8 cellular contexts compared by ENCODE assay signal in genomic region chr19:29845576-29846176, GRCh38. TPM values are rescaled to one million over a fixed set of nuclear protein-coding genes. Genes with fewer than 3 reads are reported as not detected.
DNase-seq lines count a peak whose midpoint lies in the region; ATAC-seq, FAIRE-seq and TF ChIP-seq lines count a peak whose summit lies in the region.

No MANE protein-coding gene starts in this region.

- peak; percentile 30; the same call in 1 of the 2 replicates for TF ChIP-seq POLR2A in A549 (IDR thresholded peaks at IDR 0.05; ENCODE audit: low read length)

- DNase-seq in A549 (ENCODE audit: low read depth in 1 of 2, low spot score in 1 of 2) (peak; percentile 84 to 87), NCI-H82 (lab: John Stamatoyannopoulos, UW) (peak; percentile 77), left ventricle myocardium superior (peak; percentile 33), putamen (ENCODE audit: low spot score) (peak; percentile 45), middle frontal gyrus (ENCODE audit: extremely low spot score, low spot score) (no peak)

- CTCF ChIA-PET in A549 (lab: Yijun Ruan, JAX) = interaction anchor here (1.0 to 4.3 kb wide), 10 partner anchors 8 to 129 kb away, joined by 3 to 31 read pairs (median 6); no protein-coding TSS in a partner anchor

- 6% methylated on average over 22 of the region's 22 CpGs for WGBS in A549 (ENCODE audit: missing lambda C conversion rate)

- peak overlapping the region; percentile 73 for H3K27ac Mint-ChIP-seq in activated naive CD4-positive, alpha-beta T cell treated with anti-CD3 and anti-CD28 coated beads, Interleukin-2, amount 50 U/mL, for 24 hours

- POLR2A ChIA-PET in A549 (lab: Yijun Ruan, JAX) = interaction anchor here (0.7 to 2.3 kb wide), 7 partner anchors 12 to 240 kb away, joined by 3 to 14 read pairs (median 5); partner anchors contain the start of genes POP4 and URI1

- H3K4me1 ChIP-seq in A549 = peaks cover 20% of the 10 kb centered on the region

- H3K4me1 Mint-ChIP-seq in activated naive CD4-positive, alpha-beta T cell treated with anti-CD3 and anti-CD28 coated beads, Interleukin-2, amount 50 U/mL, for 24 hours = peaks cover 10% of the 10 kb centered on the region

- TF ChIP-seq RAD21 in A549 (conservative IDR thresholded peaks at IDR 0.05 in 1 of 2, IDR thresholded peaks at IDR 0.05 in 1 of 2) = no peak

- peak overlapping the region; percentile 85 for H3K4me2 ChIP-seq in A549

- no peaks in the 10 kb centered on the region for H3K36me3 Mint-ChIP-seq in activated naive CD4-positive, alpha-beta T cell treated with anti-CD3 and anti-CD28 coated beads, Interleukin-2, amount 50 U/mL, for 24 hours

- H3K4me3 ChIP-seq in A549 = peak overlapping the region; percentile 57

- intact Hi-C loops in left ventricle myocardium superior (cut with micrococcal nuclease) = no loop called here

- peak overlapping the region; percentile 90 for H3K4me3 Mint-ChIP-seq in activated naive CD4-positive, alpha-beta T cell treated with anti-CD3 and anti-CD28 coated beads, Interleukin-2, amount 50 U/mL, for 24 hours

- H3K27ac ChIP-seq in A549 = peak overlapping the region; percentile 61 to 84

- no peak for TF ChIP-seq EP300 in A549 (IDR thresholded peaks at IDR 0.05)

- no peaks in the 10 kb centered on the region for H3K9me3 Mint-ChIP-seq in activated naive CD4-positive, alpha-beta T cell treated with anti-CD3 and anti-CD28 coated beads, Interleukin-2, amount 50 U/mL, for 24 hours

- no peaks in the 10 kb centered on the region for H3K27me3 Mint-ChIP-seq in activated naive CD4-positive, alpha-beta T cell treated with anti-CD3 and anti-CD28 coated beads, Interleukin-2, amount 50 U/mL, for 24 hours

- H3K9me3 ChIP-seq in A549 = no peaks in the 10 kb centered on the region

- ATAC-seq in A549 = peak; percentile 46 to 64
- peak; percentile 1 for ATAC-seq in GM19023 (IDR thresholded peaks at IDR 0.05; ENCODE audit: unreplicated experiment)
- ATAC-seq in left ventricle myocardium superior = no peak
- ATAC-seq in GM18511 (IDR thresholded peaks at IDR 0.05; ENCODE audit: unreplicated experiment) = no peak

- FAIRE-seq in A549 (lab: Jason Lieb, UNC) = peak; percentile 90

- no peak for TF ChIP-seq CTCF in A549 (IDR thresholded peaks at IDR 0.05)

TF ChIP-seq in A549, 52 proteins besides CTCF, POLR2A, EP300 and RAD21:
- TF ChIP-seq SREBF2 (IDR thresholded peaks at IDR 0.05) (no peak), POLR2AphosphoS2 (conservative IDR thresholded peaks at IDR 0.05; ENCODE audit: low read length) (no peak), JUNB (IDR thresholded peaks at IDR 0.05) (no peak), SMC3 (IDR thresholded peaks at IDR 0.05) (no peak), PHF8 (IDR thresholded peaks at IDR 0.05; ENCODE audit: borderline replicate concordance, low read depth) (peak; percentile 9; the same call in 1 of the 2 replicates), PBX3 (IDR thresholded peaks at IDR 0.05) (no peak), HDAC2 (IDR thresholded peaks at IDR 0.05) (no peak), CHD4 (IDR thresholded peaks at IDR 0.05; ENCODE audit: borderline replicate concordance) (no peak), RARB (CRISPR knock-in tag; IDR thresholded peaks at IDR 0.05) (no peak), USF2 (IDR thresholded peaks at IDR 0.05) (no peak), BHLHE40 (IDR thresholded peaks at IDR 0.05; ENCODE audit: low read depth, low read length) (no peak), FOXS1 (CRISPR knock-in tag; IDR thresholded peaks at IDR 0.05) (no peak), JUN (IDR thresholded peaks at IDR 0.05) (peak in 1 of 2 experiments; percentile 30; a peak in 1 of 5 replicates), KDM5A (IDR thresholded peaks at IDR 0.05) (no peak), NPAS2 (CRISPR knock-in tag; IDR thresholded peaks at IDR 0.05; ENCODE audit: borderline replicate concordance) (no peak), MAFK (IDR thresholded peaks at IDR 0.05; ENCODE audit: partially characterized antibody) (no peak), RCOR1 (IDR thresholded peaks at IDR 0.05; ENCODE audit: low read depth, low read length) (no peak)
- TF ChIP-seq, protein P1, sequence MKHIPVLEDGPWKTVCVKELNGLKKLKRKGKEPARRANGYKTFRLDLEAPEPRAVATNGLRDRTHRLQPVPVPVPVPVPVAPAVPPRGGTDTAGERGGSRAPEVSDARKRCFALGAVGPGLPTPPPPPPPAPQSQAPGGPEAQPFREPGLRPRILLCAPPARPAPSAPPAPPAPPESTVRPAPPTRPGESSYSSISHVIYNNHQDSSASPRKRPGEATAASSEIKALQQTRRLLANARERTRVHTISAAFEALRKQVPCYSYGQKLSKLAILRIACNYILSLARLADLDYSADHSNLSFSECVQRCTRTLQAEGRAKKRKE (CRISPR knock-in tag; IDR thresholded peaks at IDR 0.05; ENCODE audit: low read depth) = no peak

RNA-seq across cellular contexts. Expression of gene CCNE1, which starts 33.9 kb away (rescaled TPM):
- 15.4 and 18.3 TPM in 2 replicates for polyA plus RNA-seq in A549 (2011; rRNA removed)
- polyA plus RNA-seq in A549 (2012; cell fraction: cytosol; rRNA removed) = 20.9 and 21.4 TPM in 2 replicates
- 21.9 and 34.2 TPM in 2 replicates for polyA plus RNA-seq in A549 (2012; cell fraction: nucleus; rRNA removed)
- 25.0 to 26.9 TPM (median 25.2 TPM) in 3 replicates for polyA plus RNA-seq in A549 (2017; fragmentation: RNase III; extraction: RNeasy Plus Mini Kit Qiagen cat#74134 plus additional on column Dnase treatment)
- polyA minus RNA-seq in A549 (2011; rRNA and poly(A)+ RNA removed) = 14.1 and 15.5 TPM in 2 replicates
- 3.3 TPM for total RNA-seq in left ventricle myocardium superior

Comparison
In these comparisons a context has a peak if more than half of its experiments do, and no peak if none do; other contexts are left out.
1. ATAC-seq: peak in A549 (2 of 2) and GM19023 (single experiment); none in left ventricle myocardium superior (single experiment) and GM18511 (single experiment).